In the genomic region with DNA sequence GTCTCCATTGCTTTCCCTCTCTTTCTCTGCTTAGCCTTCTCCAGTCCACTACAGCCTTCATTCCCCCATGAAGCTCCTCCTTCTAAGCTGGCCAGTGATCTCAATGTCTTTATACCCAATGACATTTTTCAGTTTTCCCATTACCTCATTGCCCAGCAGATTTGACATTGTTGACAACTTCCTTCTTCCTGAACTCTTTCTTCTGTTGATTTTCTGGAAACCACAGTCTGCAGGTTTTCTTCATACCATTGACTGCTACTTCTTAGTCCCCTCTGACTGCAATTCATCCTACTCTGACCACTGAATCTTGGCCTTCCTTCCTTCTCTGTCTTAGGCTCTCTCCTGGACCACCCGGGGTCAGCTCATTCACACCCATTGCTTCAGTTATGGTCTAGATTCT, we compare ENCODE assay signal across 33 cellular contexts. TPM values are rescaled to one million over a fixed set of nuclear protein-coding genes. Genes with fewer than 3 reads are reported as not detected.
DNase-seq lines count a peak whose midpoint lies in the region; ATAC-seq and TF ChIP-seq lines count a peak whose summit lies in the region.
"Had no signal": no experiment of that assay in that cellular context is flagged by ENCODE, and none has a peak within 500 bp of the region (broad histone marks: within the 10 kb centered on the region; RNA-seq: fewer than 3 reads in every experiment).

No MANE protein-coding gene starts in this region.

- no peaks in the 10 kb centered on the region for H3K27me3 ChIP-seq in foreskin keratinocyte
- H3K27me3 ChIP-seq: breast epithelium had no signal

- H3K4me1 ChIP-seq in foreskin keratinocyte: peaks cover 14% of the 10 kb centered on the region
- H3K4me1 ChIP-seq: breast epithelium, gastrocnemius medialis, prostate gland had no signal

- H3K9me3 Mint-ChIP-seq in natural killer cell: peaks cover 5% of the 10 kb centered on the region in 2 donors

- H3K4me3 ChIP-seq in choroid plexus epithelial cell (ENCODE audit: low read depth, low read length): no peak overlapping the region
- H3K4me3 ChIP-seq: breast epithelium, gastrocnemius medialis, GM23248, prostate gland, SK-N-MC, stomach had no signal

- intact Hi-C loops in natural killer cell (cut with micrococcal nuclease): no loop called here

- no peak overlapping the region for H3K27ac ChIP-seq in foreskin keratinocyte
- H3K27ac ChIP-seq: breast epithelium, gastrocnemius medialis, GM23248, prostate gland, SK-N-MC, stomach had no signal

- H3K27ac Mint-ChIP-seq in natural killer cell: peak overlapping the region; percentile 85 to 91
- H3K27ac Mint-ChIP-seq: activated naive CD4-positive, alpha-beta T cell treated with anti-CD3 and anti-CD28 coated beads for 36 hours; memory B cell had no signal

- ATAC-seq in natural killer cell (no peak), GM18517 (IDR thresholded peaks at IDR 0.05; ENCODE audit: unreplicated experiment) (no peak), foreskin keratinocyte (no peak)
- ATAC-seq: activated CD4-positive, CD25-positive, alpha-beta regulatory T cell treated with anti-CD3 and anti-CD28 coated beads, Interleukin-2, amount 50 U/mL, for 24 hours; gastrocnemius medialis; left lobe of liver; PC-3; sciatic nerve had no signal

- H3K27me3 Mint-ChIP-seq in natural killer cell (ENCODE audit: low read depth in 2 of 2): no peaks in the 10 kb centered on the region

- no peaks in the 10 kb centered on the region for H3K36me3 Mint-ChIP-seq in natural killer cell
- H3K36me3 Mint-ChIP-seq: memory B cell had no signal

- TF ChIP-seq CTCF in choroid plexus epithelial cell (conservative IDR thresholded peaks at IDR 0.05; ENCODE audit: low read depth, low read length): no peak
- no peak for TF ChIP-seq CTCF in natural killer cell (IDR thresholded peaks at IDR 0.05)
- TF ChIP-seq CTCF in foreskin keratinocyte (conservative IDR thresholded peaks at IDR 0.05): no peak

- peaks cover 65 to 83% of the 10 kb centered on the region in 2 donors for H3K4me1 Mint-ChIP-seq in natural killer cell

- DNase-seq in NOMO-1 treated with DMSO at 0.1 percent for 48 hours (lab: John Stamatoyannopoulos, UW; ENCODE audit: unreplicated experiment): peak; percentile 3
- no peak for DNase-seq in NOMO-1 treated with dmso at 0.1 percent for 144 hours (lab: John Stamatoyannopoulos, UW; ENCODE audit: unreplicated experiment)
- DNase-seq in H4 (ENCODE audit: low spot score): peak; percentile 13
- DNase-seq in choroid plexus epithelial cell (ENCODE audit: low read depth): peak; percentile 24
- DNase-seq in natural killer cell: no peak
- DNase-seq in HK-2 (ENCODE audit: unreplicated experiment): no peak
- no peak for DNase-seq in foreskin keratinocyte
- DNase-seq: activated CD4-positive, alpha-beta T cell treated with anti-CD3 and anti-CD28 coated beads, Interleukin-2, amount 50 U/mL, for 4 hours; activated CD8-positive, alpha-beta memory T cell treated with anti-CD3 and anti-CD28 coated beads, Interleukin-2, amount 50 U/mL, for 48 hours; activated naive CD4-positive, alpha-beta T cell treated with anti-CD3 and anti-CD28 coated beads for 36 hours; amygdala; gastrocnemius medialis; GM23248; hypothalamus; NCI-H1105; NCI-H187 treated with DMSO at 0.1 percent for 48 hours; NCI-H526; PC-3; stimulated activated CD4-positive, alpha-beta T cell treated with anti-CD3 and anti-CD28 coated beads, Interleukin-12 subunit alpha, Interleukin-12 subunit beta, amount 100 ng/mL, for 4 hours; stimulated activated CD4-positive, alpha-beta T cell treated with anti-CD3 and anti-CD28 coated beads, Interleukin-2, amount 100 ng/mL, for 48 hours; stomach had no signal

- peak overlapping the region; percentile 88 for H3K4me3 Mint-ChIP-seq in natural killer cell
- H3K4me3 Mint-ChIP-seq: activated naive CD4-positive, alpha-beta T cell treated with anti-CD3 and anti-CD28 coated beads for 36 hours; memory B cell had no signal

RNA-seq across cellular contexts. Expression of gene SPP2, which starts 22.9 kb away (rescaled TPM):
- total RNA-seq in H4 (2014; rRNA removed; shearing (Covaris generic)): not detected in 2 replicates
- total RNA-seq in natural killer cell: not detected
- not detected in 2 replicates for total RNA-seq in foreskin keratinocyte
- not detected in 2 replicates for polyA plus RNA-seq in foreskin keratinocyte
- total RNA-seq: activated naive CD4-positive, alpha-beta T cell treated with anti-CD3 and anti-CD28 coated beads for 36 hours; breast epithelium; endothelial cell of umbilical vein; G401; GM23248; PC-3; prostate gland; sciatic nerve; T-helper 2 cell treated with Interferon-gamma antibody and Interleukin-4, amounts not matched to agents 100 ng/mL and 5 ng/mL, for 36 hours had no signal
- polyA plus RNA-seq: endothelial cell of umbilical vein, GM23248, IgD-negative memory B cell, stomach had no signal

Comparison
In these comparisons a context has a peak if more than half of its experiments do, and no peak if none do; other contexts are left out.
1. DNase-seq: peak in NOMO-1 treated with DMSO at 0.1 percent for 48 hours (single experiment), H4 (single experiment) and choroid plexus epithelial cell (single experiment); none in NOMO-1 treated with dmso at 0.1 percent for 144 hours (single experiment), natural killer cell (single experiment), HK-2 (single experiment) and foreskin keratinocyte (0 of 2).